1 cellular context compared by ENCODE assay signal in the genomic region with DNA sequence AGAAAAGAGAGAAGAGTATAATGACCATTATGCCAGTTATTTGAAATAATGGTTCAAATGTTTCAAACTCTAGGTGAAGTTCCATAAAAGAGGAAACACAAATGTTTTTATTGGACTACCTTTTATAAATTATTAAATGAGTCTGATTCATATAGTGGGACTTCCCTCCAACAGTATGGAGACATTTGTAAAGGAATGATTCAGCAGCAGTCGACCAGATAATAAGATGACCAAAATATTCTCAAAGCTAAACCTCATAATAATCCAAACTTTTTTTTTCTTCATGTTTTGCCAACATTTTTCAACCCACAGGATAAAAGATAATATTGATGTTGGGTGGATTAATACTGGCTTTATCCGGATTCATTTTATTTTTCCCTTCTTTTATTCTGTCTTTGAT.
A peak's percentile ranks its signal among the peaks of the same experiment; 100 is the strongest.
TF ChIP-seq lines count a peak whose summit lies in the region.

No MANE protein-coding gene starts in this region.

TF ChIP-seq in A549, 52 proteins besides CTCF, POLR2A, EP300 and RAD21:
- TF ChIP-seq PBX3 (IDR thresholded peaks at IDR 0.05) (no peak), JUNB (IDR thresholded peaks at IDR 0.05) (peak; percentile 24; the same call in 1 of the 2 replicates), RFX5 (IDR thresholded peaks at IDR 0.05) (no peak), FOSL2 (IDR thresholded peaks at IDR 0.05) (no peak), FOSL2 (CRISPR knock-in tag; IDR thresholded peaks at IDR 0.05) (0 out of 2 replicates have a peak, but pooled peaks have one; percentile 18)
